In genomic region chr19:38105574-38105973, GRCh38 we compare ENCODE assay signal across 9 cellular contexts.
"Had no signal": no experiment of that assay in that cellular context is flagged by ENCODE, and none has a peak within 500 bp of the region (broad histone marks: within the 10 kb centered on the region; RNA-seq: fewer than 3 reads in every experiment).

No MANE protein-coding gene starts in this region.

- FAIRE-seq: HepG2 had no signal

- DNase-seq: GM23248, GOT3, H7, KBM-7 had no signal

- ATAC-seq: HCT116, HepG2 had no signal

- H3K27me3 Mint-ChIP-seq: IgD-negative memory B cell had no signal

- H3K9me3 Mint-ChIP-seq: IgD-negative memory B cell had no signal

- H3K9me3 ChIP-seq: HAP-1 had no signal

- H3K4me3 Mint-ChIP-seq: IgD-negative memory B cell had no signal

- H3K4me3 ChIP-seq: GM23248, HAP-1 had no signal

- H3K27ac ChIP-seq: GM23248, HL-60 had no signal

- H3K4me1 ChIP-seq: HAP-1 had no signal
